Comparison of ENCODE assay signal across 24 cellular contexts in genomic region chr1:183742367-183742766, GRCh38.
"Had no signal": no experiment of that assay in that cellular context is flagged by ENCODE, and none has a peak within 500 bp of the region (broad histone marks: within the 10 kb centered on the region; RNA-seq: fewer than 3 reads in every experiment).

No MANE protein-coding gene starts in this region.

- H3K9me3 ChIP-seq: ovary, stomach, thoracic aorta, thyroid gland, vagina had no signal

- H3K4me1 ChIP-seq: neural progenitor cell, parathyroid adenoma, psoas muscle, stomach, thyroid gland, vagina had no signal

- ATAC-seq: natural killer cell; psoas muscle; right cardiac atrium; sciatic nerve; stimulated activated effector memory CD8-positive, alpha-beta T cell treated with anti-CD3 and anti-CD28 coated beads, Interleukin-12 subunit alpha, Interleukin-12 subunit beta, amount 100 ng/mL, for 72 hours; stimulated activated naive B cell treated with anti-CD40 and anti-IgM and Interleukin-4, amounts not matched to agents 10 μg/mL and 1 μg/mL and 100 μg/mL, for 72 hours had no signal

- H3K4me3 ChIP-seq: neural progenitor cell, ovary, psoas muscle, skin epidermis, stomach, thoracic aorta, thyroid gland, tibial nerve, upper lobe of left lung, vagina had no signal

- FAIRE-seq: urothelium cell line had no signal

- H2AFZ ChIP-seq: neural progenitor cell, parathyroid adenoma had no signal

- H3K36me3 ChIP-seq: neural progenitor cell, ovary, stomach, thoracic aorta, thyroid gland, upper lobe of left lung, vagina had no signal

- DNase-seq: natural killer cell; occipital lobe; ovary; posterior cingulate gyrus; psoas muscle; right cardiac atrium; stimulated activated CD4-positive, alpha-beta T cell treated with anti-CD3 and anti-CD28 coated beads, Interleukin-15, amount 100 ng/mL, for 24 hours; stimulated activated CD4-positive, alpha-beta T cell treated with anti-CD3 and anti-CD28 coated beads, Interleukin-2, amount 100 ng/mL, for 24 hours; stimulated activated CD4-positive, alpha-beta T cell treated with anti-CD3 and anti-CD28 coated beads, Interleukin-2, amount 100 ng/mL, for 48 hours; stimulated activated CD4-positive, alpha-beta T cell treated with anti-CD3 and anti-CD28 coated beads, Interleukin-4, amount 100 ng/mL, for 24 hours; stimulated activated naive B cell treated with anti-CD40 and anti-IgM and Interleukin-4, amounts not matched to agents 10 μg/mL and 1 μg/mL and 100 μg/mL, for 72 hours; stimulated activated naive CD4-positive, alpha-beta T cell treated with Interleukin-2 at 50 U/mL for 16 hours; stomach; thyroid gland; upper lobe of left lung had no signal

- H3K27me3 ChIP-seq: neural progenitor cell, ovary, stomach, thyroid gland, tibial nerve, upper lobe of left lung, vagina had no signal

- H3K9ac ChIP-seq: neural progenitor cell, parathyroid adenoma had no signal

- H3K4me2 ChIP-seq: neural progenitor cell had no signal

- H3K79me2 ChIP-seq: parathyroid adenoma had no signal

- H3K27ac ChIP-seq: neural progenitor cell, ovary, parathyroid adenoma, psoas muscle, skin epidermis, stomach, thoracic aorta, thyroid gland, tibial nerve, upper lobe of left lung, vagina had no signal
